Comparison of ENCODE assay signal across 1 cellular context in genomic region chr4:150242820-150243458, GRCh38.
A peak's percentile ranks its signal among the peaks of the same experiment; 100 is the strongest.
TF ChIP-seq lines count a peak whose summit lies in the region.

No MANE protein-coding gene starts in this region.

TF ChIP-seq in GM23338, 12 proteins besides CTCF, POLR2A, EP300 and RAD21 (continued from another document):
- TF ChIP-seq ZNF462 (CRISPR knock-in tag; IDR thresholded peaks at IDR 0.05) (no peak), CREB1 (CRISPR knock-in tag; IDR thresholded peaks at IDR 0.05; ENCODE audit: low read depth) (peak; percentile 13; the same call in 1 of the 2 replicates), STAT1 (IDR thresholded peaks at IDR 0.05; ENCODE audit: unreplicated experiment) (no peak)
